In the genomic region with DNA sequence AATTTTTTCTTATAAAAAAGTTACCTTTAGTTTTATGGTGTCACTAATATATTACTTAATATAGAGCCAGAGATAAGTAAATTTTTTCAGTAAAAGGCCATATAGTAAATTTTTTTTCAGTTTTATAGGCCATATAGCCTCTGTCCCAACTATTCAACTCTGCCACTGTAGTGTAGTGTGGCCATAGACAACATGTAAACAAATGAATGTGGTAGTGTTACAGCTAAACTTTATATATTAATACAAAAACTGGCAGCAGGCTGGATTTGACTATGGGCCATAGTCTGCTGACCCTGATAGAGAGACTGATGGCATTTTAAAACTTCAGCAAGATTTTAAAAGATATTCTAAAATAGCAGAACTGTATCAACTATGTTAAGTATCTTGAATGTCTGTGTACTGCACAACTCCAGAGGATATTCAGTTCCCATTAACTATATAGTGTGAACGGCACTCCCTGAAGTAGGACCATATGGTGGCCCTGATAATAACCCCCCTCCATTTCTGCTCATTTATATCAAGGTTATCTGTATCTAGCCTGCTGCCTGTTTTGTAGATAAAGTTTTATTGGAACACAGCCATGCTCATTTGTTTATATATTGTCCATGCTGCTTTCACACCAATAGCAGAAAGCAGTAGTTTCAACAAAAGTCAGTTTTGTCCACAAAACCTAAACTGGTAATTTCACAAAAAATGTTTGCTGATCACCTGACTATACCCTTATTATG, we compare ENCODE assay signal across 1 cellular context.
TF ChIP-seq lines count a peak whose summit lies in the region.

No MANE protein-coding gene starts in this region.

TF ChIP-seq in K562, 482 proteins besides CTCF, POLR2A, EP300 and RAD21 (continued from another document and continues in another):
- TF ChIP-seq, protein P1, sequence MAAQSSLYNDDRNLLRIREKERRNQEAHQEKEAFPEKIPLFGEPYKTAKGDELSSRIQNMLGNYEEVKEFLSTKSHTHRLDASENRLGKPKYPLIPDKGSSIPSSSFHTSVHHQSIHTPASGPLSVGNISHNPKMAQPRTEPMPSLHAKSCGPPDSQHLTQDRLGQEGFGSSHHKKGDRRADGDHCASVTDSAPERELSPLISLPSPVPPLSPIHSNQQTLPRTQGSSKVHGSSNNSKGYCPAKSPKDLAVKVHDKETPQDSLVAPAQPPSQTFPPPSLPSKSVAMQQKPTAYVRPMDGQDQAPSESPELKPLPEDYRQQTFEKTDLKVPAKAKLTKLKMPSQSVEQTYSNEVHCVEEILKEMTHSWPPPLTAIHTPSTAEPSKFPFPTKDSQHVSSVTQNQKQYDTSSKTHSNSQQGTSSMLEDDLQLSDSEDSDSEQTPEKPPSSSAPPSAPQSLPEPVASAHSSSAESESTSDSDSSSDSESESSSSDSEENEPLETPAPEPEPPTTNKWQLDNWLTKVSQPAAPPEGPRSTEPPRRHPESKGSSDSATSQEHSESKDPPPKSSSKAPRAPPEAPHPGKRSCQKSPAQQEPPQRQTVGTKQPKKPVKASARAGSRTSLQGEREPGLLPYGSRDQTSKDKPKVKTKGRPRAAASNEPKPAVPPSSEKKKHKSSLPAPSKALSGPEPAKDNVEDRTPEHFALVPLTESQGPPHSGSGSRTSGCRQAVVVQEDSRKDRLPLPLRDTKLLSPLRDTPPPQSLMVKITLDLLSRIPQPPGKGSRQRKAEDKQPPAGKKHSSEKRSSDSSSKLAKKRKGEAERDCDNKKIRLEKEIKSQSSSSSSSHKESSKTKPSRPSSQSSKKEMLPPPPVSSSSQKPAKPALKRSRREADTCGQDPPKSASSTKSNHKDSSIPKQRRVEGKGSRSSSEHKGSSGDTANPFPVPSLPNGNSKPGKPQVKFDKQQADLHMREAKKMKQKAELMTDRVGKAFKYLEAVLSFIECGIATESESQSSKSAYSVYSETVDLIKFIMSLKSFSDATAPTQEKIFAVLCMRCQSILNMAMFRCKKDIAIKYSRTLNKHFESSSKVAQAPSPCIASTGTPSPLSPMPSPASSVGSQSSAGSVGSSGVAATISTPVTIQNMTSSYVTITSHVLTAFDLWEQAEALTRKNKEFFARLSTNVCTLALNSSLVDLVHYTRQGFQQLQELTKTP (IDR thresholded peaks at IDR 0.05; ENCODE audit: low read depth in 1 of 2, partially characterized antibody in 2 of 2) = peak; percentile 74 to 80
- TF ChIP-seq ZBED1 (IDR thresholded peaks at IDR 0.05) = peak; percentile 59; the same call in 1 of the 2 replicates
- peak; percentile 75 for TF ChIP-seq NEUROD1 (IDR thresholded peaks at IDR 0.05; ENCODE audit: borderline replicate concordance, low read depth, low read length, partially characterized antibody)
- TF ChIP-seq, protein P2, sequence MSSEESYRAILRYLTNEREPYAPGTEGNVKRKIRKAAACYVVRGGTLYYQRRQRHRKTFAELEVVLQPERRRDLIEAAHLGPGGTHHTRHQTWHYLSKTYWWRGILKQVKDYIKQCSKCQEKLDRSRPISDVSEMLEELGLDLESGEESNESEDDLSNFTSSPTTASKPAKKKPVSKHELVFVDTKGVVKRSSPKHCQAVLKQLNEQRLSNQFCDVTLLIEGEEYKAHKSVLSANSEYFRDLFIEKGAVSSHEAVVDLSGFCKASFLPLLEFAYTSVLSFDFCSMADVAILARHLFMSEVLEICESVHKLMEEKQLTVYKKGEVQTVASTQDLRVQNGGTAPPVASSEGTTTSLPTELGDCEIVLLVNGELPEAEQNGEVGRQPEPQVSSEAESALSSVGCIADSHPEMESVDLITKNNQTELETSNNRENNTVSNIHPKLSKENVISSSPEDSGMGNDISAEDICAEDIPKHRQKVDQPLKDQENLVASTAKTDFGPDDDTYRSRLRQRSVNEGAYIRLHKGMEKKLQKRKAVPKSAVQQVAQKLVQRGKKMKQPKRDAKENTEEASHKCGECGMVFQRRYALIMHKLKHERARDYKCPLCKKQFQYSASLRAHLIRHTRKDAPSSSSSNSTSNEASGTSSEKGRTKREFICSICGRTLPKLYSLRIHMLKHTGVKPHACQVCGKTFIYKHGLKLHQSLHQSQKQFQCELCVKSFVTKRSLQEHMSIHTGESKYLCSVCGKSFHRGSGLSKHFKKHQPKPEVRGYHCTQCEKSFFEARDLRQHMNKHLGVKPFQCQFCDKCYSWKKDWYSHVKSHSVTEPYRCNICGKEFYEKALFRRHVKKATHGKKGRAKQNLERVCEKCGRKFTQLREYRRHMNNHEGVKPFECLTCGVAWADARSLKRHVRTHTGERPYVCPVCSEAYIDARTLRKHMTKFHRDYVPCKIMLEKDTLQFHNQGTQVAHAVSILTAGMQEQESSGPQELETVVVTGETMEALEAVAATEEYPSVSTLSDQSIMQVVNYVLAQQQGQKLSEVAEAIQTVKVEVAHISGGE (CRISPR knock-in tag; IDR thresholded peaks at IDR 0.05) = peak in 1 of 3 experiments; percentile 71; a peak in 1 of 6 replicates
- peak; percentile 99 for TF ChIP-seq NFIC (IDR thresholded peaks at IDR 0.05)
- TF ChIP-seq PCBP2 (IDR thresholded peaks at IDR 0.05; ENCODE audit: low read depth, low read length, poor library complexity, severe bottlenecking) = no peak
- TF ChIP-seq HNRNPK (IDR thresholded peaks at IDR 0.05; ENCODE audit: low read depth, low read length, poor library complexity, severe bottlenecking) = no peak
- TF ChIP-seq ZNF217 (CRISPR knock-in tag; IDR thresholded peaks at IDR 0.05) = no peak
- peak; percentile 81 for TF ChIP-seq MTA1 (IDR thresholded peaks at IDR 0.05; ENCODE audit: borderline replicate concordance)
- TF ChIP-seq ZNF175 (CRISPR knock-in tag; IDR thresholded peaks at IDR 0.05; ENCODE audit: low read depth) = peak; percentile 88
- peak; percentile 67; the same call in 1 of the 2 replicates for TF ChIP-seq JUND (IDR thresholded peaks at IDR 0.05; ENCODE audit: borderline replicate concordance, low read depth, low read length)
- TF ChIP-seq JUND (tag; IDR thresholded peaks at IDR 0.05; ENCODE audit: borderline replicate concordance, low read depth, low read length) = peak; percentile 53; the same call in 1 of the 3 replicates
- peak; percentile 98 for TF ChIP-seq NCOR1 (IDR thresholded peaks at IDR 0.05)
- peak; percentile 94 for TF ChIP-seq GATA2 (CRISPR knock-in tag; IDR thresholded peaks at IDR 0.05)
- TF ChIP-seq HLTF (IDR thresholded peaks at IDR 0.05) = peak; percentile 85; the same call in 1 of the 2 replicates
- peak; percentile 49 for TF ChIP-seq BRD9 (IDR thresholded peaks at IDR 0.05; ENCODE audit: low read depth, partially characterized antibody)
- peak; percentile 56 for TF ChIP-seq RBBP5 (IDR thresholded peaks at IDR 0.05; ENCODE audit: borderline replicate concordance, insufficient read depth, low read length, poor library complexity, severe bottlenecking)
- TF ChIP-seq L3MBTL2 (IDR thresholded peaks at IDR 0.05) = peak; percentile 62; the same call in 1 of the 2 replicates
- no peak for TF ChIP-seq C11orf30 (IDR thresholded peaks at IDR 0.05; ENCODE audit: low read depth)
- TF ChIP-seq ATF7 (IDR thresholded peaks at IDR 0.05) = peak; percentile 61; the same call in 1 of the 2 replicates
- 0 out of 4 replicates have a peak, but pooled peaks of 1 of the 2 experiments have one; percentile 52 for TF ChIP-seq NONO (IDR thresholded peaks at IDR 0.05; ENCODE audit: low read depth in 2 of 2, low read length in 1 of 2)
- TF ChIP-seq, protein P3, sequence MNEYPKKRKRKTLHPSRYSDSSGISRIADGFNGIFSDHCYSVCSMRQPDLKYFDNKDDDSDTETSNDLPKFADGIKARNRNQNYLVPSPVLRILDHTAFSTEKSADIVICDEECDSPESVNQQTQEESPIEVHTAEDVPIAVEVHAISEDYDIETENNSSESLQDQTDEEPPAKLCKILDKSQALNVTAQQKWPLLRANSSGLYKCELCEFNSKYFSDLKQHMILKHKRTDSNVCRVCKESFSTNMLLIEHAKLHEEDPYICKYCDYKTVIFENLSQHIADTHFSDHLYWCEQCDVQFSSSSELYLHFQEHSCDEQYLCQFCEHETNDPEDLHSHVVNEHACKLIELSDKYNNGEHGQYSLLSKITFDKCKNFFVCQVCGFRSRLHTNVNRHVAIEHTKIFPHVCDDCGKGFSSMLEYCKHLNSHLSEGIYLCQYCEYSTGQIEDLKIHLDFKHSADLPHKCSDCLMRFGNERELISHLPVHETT (CRISPR knock-in tag; conservative IDR thresholded peaks at IDR 0.05 in 1 of 2, IDR thresholded peaks at IDR 0.05 in 1 of 2) = peak in 1 of 2 experiments; percentile 75; a peak in 2 of 4 replicates
- peak; percentile 96 for TF ChIP-seq LEF1 (IDR thresholded peaks at IDR 0.05)
- TF ChIP-seq TAL1 (IDR thresholded peaks at IDR 0.05) = peak; percentile 98
- peak; percentile 82; the same call in 1 of the 2 replicates for TF ChIP-seq TARDBP (IDR thresholded peaks at IDR 0.05)
- no peak for TF ChIP-seq ZNF140 (CRISPR knock-in tag; IDR thresholded peaks at IDR 0.05)
- peak; percentile 96 for TF ChIP-seq SMAD1 (IDR thresholded peaks at IDR 0.05; ENCODE audit: low read depth, low read length, partially characterized antibody)
- TF ChIP-seq, protein P4, sequence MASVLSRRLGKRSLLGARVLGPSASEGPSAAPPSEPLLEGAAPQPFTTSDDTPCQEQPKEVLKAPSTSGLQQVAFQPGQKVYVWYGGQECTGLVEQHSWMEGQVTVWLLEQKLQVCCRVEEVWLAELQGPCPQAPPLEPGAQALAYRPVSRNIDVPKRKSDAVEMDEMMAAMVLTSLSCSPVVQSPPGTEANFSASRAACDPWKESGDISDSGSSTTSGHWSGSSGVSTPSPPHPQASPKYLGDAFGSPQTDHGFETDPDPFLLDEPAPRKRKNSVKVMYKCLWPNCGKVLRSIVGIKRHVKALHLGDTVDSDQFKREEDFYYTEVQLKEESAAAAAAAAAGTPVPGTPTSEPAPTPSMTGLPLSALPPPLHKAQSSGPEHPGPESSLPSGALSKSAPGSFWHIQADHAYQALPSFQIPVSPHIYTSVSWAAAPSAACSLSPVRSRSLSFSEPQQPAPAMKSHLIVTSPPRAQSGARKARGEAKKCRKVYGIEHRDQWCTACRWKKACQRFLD (CRISPR knock-in tag; IDR thresholded peaks at IDR 0.05) = peak; percentile 59; the same call in 1 of the 2 replicates
- peak; percentile 74; the same call in 1 of the 2 replicates for TF ChIP-seq ESRRA (IDR thresholded peaks at IDR 0.05; ENCODE audit: borderline replicate concordance, low read depth)
- TF ChIP-seq FOXM1 (IDR thresholded peaks at IDR 0.05; ENCODE audit: low read depth) = peak; percentile 97
- TF ChIP-seq FOXM1 (CRISPR knock-in tag; IDR thresholded peaks at IDR 0.05; ENCODE audit: low read depth) = no peak
- TF ChIP-seq, protein P5, sequence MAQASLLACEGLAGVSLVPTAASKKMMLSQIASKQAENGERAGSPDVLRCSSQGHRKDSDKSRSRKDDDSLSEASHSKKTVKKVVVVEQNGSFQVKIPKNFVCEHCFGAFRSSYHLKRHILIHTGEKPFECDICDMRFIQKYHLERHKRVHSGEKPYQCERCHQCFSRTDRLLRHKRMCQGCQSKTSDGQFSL (CRISPR knock-in tag; IDR thresholded peaks at IDR 0.05) = no peak
- TF ChIP-seq, protein P5 (tag; IDR thresholded peaks at IDR 0.05) = peak in 1 of 2 experiments; percentile 64; a peak in 1 of 4 replicates
- TF ChIP-seq MTA2 (IDR thresholded peaks at IDR 0.05; ENCODE audit: low read depth) = peak; percentile 98
- peak; percentile 70 for TF ChIP-seq ZNF24 (IDR thresholded peaks at IDR 0.05)
- peak; percentile 86 to 92 for TF ChIP-seq ARNT (IDR thresholded peaks at IDR 0.05)
- TF ChIP-seq RFX1 (IDR thresholded peaks at IDR 0.05) = 0 out of 2 replicates have a peak, but pooled peaks have one; percentile 19
- TF ChIP-seq, protein P6, sequence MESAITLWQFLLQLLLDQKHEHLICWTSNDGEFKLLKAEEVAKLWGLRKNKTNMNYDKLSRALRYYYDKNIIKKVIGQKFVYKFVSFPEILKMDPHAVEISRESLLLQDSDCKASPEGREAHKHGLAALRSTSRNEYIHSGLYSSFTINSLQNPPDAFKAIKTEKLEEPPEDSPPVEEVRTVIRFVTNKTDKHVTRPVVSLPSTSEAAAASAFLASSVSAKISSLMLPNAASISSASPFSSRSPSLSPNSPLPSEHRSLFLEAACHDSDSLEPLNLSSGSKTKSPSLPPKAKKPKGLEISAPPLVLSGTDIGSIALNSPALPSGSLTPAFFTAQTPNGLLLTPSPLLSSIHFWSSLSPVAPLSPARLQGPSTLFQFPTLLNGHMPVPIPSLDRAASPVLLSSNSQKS (CRISPR knock-in tag; IDR thresholded peaks at IDR 0.05) = no peak
- TF ChIP-seq SMARCE1 (IDR thresholded peaks at IDR 0.05) = peak; percentile 97
- 0 out of 2 replicates have a peak, but pooled peaks have one; percentile 45 for TF ChIP-seq ZNF584 (CRISPR knock-in tag; IDR thresholded peaks at IDR 0.05; ENCODE audit: low read depth)
- TF ChIP-seq, protein P7, sequence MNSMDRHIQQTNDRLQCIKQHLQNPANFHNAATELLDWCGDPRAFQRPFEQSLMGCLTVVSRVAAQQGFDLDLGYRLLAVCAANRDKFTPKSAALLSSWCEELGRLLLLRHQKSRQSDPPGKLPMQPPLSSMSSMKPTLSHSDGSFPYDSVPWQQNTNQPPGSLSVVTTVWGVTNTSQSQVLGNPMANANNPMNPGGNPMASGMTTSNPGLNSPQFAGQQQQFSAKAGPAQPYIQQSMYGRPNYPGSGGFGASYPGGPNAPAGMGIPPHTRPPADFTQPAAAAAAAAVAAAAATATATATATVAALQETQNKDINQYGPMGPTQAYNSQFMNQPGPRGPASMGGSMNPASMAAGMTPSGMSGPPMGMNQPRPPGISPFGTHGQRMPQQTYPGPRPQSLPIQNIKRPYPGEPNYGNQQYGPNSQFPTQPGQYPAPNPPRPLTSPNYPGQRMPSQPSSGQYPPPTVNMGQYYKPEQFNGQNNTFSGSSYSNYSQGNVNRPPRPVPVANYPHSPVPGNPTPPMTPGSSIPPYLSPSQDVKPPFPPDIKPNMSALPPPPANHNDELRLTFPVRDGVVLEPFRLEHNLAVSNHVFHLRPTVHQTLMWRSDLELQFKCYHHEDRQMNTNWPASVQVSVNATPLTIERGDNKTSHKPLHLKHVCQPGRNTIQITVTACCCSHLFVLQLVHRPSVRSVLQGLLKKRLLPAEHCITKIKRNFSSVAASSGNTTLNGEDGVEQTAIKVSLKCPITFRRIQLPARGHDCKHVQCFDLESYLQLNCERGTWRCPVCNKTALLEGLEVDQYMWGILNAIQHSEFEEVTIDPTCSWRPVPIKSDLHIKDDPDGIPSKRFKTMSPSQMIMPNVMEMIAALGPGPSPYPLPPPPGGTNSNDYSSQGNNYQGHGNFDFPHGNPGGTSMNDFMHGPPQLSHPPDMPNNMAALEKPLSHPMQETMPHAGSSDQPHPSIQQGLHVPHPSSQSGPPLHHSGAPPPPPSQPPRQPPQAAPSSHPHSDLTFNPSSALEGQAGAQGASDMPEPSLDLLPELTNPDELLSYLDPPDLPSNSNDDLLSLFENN (IDR thresholded peaks at IDR 0.05; ENCODE audit: low read depth in 2 of 2, low read length in 2 of 2) = peak in 1 of 2 experiments; percentile 95; a peak in 2 of 4 replicates
- no peak for TF ChIP-seq NR2C2 (CRISPR knock-in tag; IDR thresholded peaks at IDR 0.05)
- peak; percentile 22; the same call in 1 of the 2 replicates for TF ChIP-seq NR2C2 (tag; IDR thresholded peaks at IDR 0.05)
- TF ChIP-seq NBN (IDR thresholded peaks at IDR 0.05; ENCODE audit: low read depth) = peak; percentile 91
- TF ChIP-seq STAT5A (IDR thresholded peaks at IDR 0.05; ENCODE audit: borderline replicate concordance, low read length) = peak; percentile 95
- TF ChIP-seq GATAD2B (IDR thresholded peaks at IDR 0.05; ENCODE audit: borderline replicate concordance) = peak; percentile 80
- peak; percentile 47 for TF ChIP-seq EP400 (IDR thresholded peaks at IDR 0.05)
